In the genomic region with DNA sequence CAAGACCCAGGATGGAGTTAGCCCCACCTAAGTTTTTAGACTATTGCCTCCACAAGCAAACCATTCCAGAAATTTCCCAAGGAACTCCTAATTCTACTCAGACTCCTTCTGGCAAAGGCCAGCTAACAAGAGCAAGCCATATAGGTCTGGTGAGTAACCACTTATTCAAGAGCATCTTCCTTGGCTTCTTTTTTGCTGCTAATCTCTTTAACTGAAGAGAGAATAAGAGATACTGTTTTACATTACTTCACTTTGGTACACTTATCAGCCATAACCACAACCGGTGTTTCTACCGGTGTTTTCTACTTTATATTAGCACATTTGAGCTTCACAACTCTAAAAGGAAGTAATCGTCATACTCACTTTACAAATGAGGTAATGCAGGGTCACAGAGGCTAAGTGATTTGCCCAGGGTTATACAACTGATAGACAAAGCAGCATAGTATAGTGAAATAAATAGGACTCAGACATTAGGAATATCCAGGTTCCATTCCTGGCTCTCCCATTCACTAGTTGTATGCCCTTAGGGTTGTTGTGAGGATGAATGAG, we compare ENCODE assay signal across 1 cellular context.
TF ChIP-seq lines count a peak whose summit lies in the region.

No MANE protein-coding gene starts in this region.

TF ChIP-seq in K562, 482 proteins besides CTCF, POLR2A, EP300 and RAD21 (continued from another document and continues in another):
- TF ChIP-seq CHD7 (IDR thresholded peaks at IDR 0.05; ENCODE audit: low read depth, low read length) (no peak), CCNT2 (IDR thresholded peaks at IDR 0.05; ENCODE audit: borderline replicate concordance, extremely low read depth, insufficient read length, low read depth, low read length) (no peak), TAF9B (IDR thresholded peaks at IDR 0.05; ENCODE audit: partially characterized antibody) (no peak), CGGBP1 (CRISPR knock-in tag; IDR thresholded peaks at IDR 0.05) (no peak), RCOR1 (IDR thresholded peaks at IDR 0.05; ENCODE audit: borderline replicate concordance in 1 of 2, low read depth in 2 of 2, low read length in 2 of 2) (no peak), DLX4 (CRISPR knock-in tag; IDR thresholded peaks at IDR 0.05) (no peak), AFF1 (IDR thresholded peaks at IDR 0.05; ENCODE audit: low read depth in 1 of 2, partially characterized antibody in 2 of 2) (no peak), TBL1XR1 (IDR thresholded peaks at IDR 0.05; ENCODE audit: low read length in 2 of 2) (peak in 1 of 2 experiments; percentile 53; a peak in 1 of 4 replicates), NR2F6 (CRISPR knock-in tag; IDR thresholded peaks at IDR 0.05) (no peak), GATA2 (CRISPR knock-in tag; IDR thresholded peaks at IDR 0.05) (no peak), ZNF12 (CRISPR knock-in tag; IDR thresholded peaks at IDR 0.05) (no peak), NR2C2 (CRISPR knock-in tag; IDR thresholded peaks at IDR 0.05) (no peak), NR2C2 (tag; IDR thresholded peaks at IDR 0.05) (no peak), TARDBP (IDR thresholded peaks at IDR 0.05) (no peak), ZEB2 (IDR thresholded peaks at IDR 0.05) (no peak), E2F6 (IDR thresholded peaks at IDR 0.05; ENCODE audit: borderline replicate concordance in 1 of 2, extremely low read depth in 1 of 2, insufficient read depth in 1 of 2, insufficient read length in 1 of 2, low read depth in 1 of 2, low read length in 1 of 2, poor library complexity in 1 of 2, severe bottlenecking in 1 of 2) (no peak), NFE2L1 (tag; IDR thresholded peaks at IDR 0.05; ENCODE audit: borderline replicate concordance, low read depth) (no peak), ZNF445 (CRISPR knock-in tag; IDR thresholded peaks at IDR 0.05; ENCODE audit: low read depth) (no peak), ZNF764 (CRISPR knock-in tag; IDR thresholded peaks at IDR 0.05; ENCODE audit: low read depth) (no peak), KDM2B (CRISPR knock-in tag; IDR thresholded peaks at IDR 0.05) (peak; percentile 64; the same call in 1 of the 2 replicates), CBX8 (IDR thresholded peaks at IDR 0.05; ENCODE audit: borderline replicate concordance, extremely low read depth, low read depth, low read length, poor library complexity, severe bottlenecking) (no peak), BCOR (IDR thresholded peaks at IDR 0.05) (no peak)
- TF ChIP-seq, protein P1, sequence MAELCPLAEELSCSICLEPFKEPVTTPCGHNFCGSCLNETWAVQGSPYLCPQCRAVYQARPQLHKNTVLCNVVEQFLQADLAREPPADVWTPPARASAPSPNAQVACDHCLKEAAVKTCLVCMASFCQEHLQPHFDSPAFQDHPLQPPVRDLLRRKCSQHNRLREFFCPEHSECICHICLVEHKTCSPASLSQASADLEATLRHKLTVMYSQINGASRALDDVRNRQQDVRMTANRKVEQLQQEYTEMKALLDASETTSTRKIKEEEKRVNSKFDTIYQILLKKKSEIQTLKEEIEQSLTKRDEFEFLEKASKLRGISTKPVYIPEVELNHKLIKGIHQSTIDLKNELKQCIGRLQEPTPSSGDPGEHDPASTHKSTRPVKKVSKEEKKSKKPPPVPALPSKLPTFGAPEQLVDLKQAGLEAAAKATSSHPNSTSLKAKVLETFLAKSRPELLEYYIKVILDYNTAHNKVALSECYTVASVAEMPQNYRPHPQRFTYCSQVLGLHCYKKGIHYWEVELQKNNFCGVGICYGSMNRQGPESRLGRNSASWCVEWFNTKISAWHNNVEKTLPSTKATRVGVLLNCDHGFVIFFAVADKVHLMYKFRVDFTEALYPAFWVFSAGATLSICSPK (IDR thresholded peaks at IDR 0.05; ENCODE audit: borderline replicate concordance): no peak
- TF ChIP-seq, protein P2, sequence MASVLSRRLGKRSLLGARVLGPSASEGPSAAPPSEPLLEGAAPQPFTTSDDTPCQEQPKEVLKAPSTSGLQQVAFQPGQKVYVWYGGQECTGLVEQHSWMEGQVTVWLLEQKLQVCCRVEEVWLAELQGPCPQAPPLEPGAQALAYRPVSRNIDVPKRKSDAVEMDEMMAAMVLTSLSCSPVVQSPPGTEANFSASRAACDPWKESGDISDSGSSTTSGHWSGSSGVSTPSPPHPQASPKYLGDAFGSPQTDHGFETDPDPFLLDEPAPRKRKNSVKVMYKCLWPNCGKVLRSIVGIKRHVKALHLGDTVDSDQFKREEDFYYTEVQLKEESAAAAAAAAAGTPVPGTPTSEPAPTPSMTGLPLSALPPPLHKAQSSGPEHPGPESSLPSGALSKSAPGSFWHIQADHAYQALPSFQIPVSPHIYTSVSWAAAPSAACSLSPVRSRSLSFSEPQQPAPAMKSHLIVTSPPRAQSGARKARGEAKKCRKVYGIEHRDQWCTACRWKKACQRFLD (CRISPR knock-in tag; IDR thresholded peaks at IDR 0.05): no peak
- TF ChIP-seq, protein P3, sequence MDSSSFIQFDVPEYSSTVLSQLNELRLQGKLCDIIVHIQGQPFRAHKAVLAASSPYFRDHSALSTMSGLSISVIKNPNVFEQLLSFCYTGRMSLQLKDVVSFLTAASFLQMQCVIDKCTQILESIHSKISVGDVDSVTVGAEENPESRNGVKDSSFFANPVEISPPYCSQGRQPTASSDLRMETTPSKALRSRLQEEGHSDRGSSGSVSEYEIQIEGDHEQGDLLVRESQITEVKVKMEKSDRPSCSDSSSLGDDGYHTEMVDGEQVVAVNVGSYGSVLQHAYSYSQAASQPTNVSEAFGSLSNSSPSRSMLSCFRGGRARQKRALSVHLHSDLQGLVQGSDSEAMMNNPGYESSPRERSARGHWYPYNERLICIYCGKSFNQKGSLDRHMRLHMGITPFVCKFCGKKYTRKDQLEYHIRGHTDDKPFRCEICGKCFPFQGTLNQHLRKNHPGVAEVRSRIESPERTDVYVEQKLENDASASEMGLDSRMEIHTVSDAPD (CRISPR knock-in tag; IDR thresholded peaks at IDR 0.05): no peak
